In the genomic region with DNA sequence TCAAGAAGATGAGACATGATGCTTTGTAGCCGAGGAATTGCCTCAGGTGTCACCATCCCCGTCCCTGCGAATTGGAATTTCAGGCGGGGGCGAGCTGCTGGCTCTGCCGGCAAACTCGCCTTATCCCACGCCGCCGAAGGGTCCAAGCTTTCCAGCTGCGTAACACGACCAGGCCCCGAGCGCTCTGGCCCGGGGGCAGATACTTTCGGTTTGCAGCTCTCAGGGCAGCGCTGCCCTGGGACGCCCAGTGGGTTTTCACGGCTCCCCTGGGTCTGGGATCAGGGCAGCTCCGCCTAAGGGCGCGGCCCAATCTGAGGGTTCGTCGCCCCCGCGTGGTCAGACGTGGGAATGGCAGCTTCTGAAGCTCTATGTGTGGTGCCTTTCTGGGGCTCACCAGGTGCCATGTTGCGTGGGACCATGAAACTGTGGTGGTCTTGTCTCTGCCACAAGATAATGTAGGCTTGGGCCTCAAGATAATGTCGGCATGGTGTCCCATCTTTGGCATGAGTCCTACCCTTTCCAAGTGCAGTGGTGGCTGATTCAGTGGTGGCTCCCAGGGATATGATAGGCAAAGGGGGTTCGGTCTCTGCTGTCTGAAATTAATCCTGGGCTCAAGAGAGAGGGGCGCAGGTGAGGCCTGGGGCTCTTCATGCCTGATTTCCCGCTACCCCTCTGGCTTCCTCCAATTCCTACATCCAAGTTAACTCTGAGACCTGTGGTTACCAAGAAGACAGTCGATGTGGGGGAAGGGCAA, we compare ENCODE assay signal across 1 cellular context.
TF ChIP-seq lines count a peak whose summit lies in the region.

No MANE protein-coding gene starts in this region.

TF ChIP-seq in HepG2, 621 proteins besides CTCF, POLR2A, EP300 and RAD21 (continued from another document and continues in another):
- TF ChIP-seq, protein P1, sequence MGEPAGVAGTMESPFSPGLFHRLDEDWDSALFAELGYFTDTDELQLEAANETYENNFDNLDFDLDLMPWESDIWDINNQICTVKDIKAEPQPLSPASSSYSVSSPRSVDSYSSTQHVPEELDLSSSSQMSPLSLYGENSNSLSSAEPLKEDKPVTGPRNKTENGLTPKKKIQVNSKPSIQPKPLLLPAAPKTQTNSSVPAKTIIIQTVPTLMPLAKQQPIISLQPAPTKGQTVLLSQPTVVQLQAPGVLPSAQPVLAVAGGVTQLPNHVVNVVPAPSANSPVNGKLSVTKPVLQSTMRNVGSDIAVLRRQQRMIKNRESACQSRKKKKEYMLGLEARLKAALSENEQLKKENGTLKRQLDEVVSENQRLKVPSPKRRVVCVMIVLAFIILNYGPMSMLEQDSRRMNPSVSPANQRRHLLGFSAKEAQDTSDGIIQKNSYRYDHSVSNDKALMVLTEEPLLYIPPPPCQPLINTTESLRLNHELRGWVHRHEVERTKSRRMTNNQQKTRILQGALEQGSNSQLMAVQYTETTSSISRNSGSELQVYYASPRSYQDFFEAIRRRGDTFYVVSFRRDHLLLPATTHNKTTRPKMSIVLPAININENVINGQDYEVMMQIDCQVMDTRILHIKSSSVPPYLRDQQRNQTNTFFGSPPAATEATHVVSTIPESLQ (CRISPR knock-in tag; conservative IDR thresholded peaks at IDR 0.05) = peak; percentile 55
- TF ChIP-seq, protein P2, sequence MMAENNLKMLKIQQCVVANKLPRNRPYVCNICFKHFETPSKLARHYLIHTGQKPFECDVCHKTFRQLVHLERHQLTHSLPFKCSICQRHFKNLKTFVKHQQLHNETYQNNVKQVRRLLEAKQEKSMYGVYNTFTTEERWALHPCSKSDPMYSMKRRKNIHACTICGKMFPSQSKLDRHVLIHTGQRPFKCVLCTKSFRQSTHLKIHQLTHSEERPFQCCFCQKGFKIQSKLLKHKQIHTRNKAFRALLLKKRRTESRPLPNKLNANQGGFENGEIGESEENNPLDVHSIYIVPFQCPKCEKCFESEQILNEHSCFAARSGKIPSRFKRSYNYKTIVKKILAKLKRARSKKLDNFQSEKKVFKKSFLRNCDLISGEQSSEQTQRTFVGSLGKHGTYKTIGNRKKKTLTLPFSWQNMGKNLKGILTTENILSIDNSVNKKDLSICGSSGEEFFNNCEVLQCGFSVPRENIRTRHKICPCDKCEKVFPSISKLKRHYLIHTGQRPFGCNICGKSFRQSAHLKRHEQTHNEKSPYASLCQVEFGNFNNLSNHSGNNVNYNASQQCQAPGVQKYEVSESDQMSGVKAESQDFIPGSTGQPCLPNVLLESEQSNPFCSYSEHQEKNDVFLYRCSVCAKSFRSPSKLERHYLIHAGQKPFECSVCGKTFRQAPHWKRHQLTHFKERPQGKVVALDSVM (CRISPR knock-in tag; IDR thresholded peaks at IDR 0.05) = no peak
- TF ChIP-seq ZNF782 (CRISPR knock-in tag; IDR thresholded peaks at IDR 0.05; ENCODE audit: borderline replicate concordance) (peak; percentile 94; the same call in 1 of the 2 replicates), ZNF510 (CRISPR knock-in tag; IDR thresholded peaks at IDR 0.05; ENCODE audit: low read depth) (peak; percentile 67; the same call in 1 of the 2 replicates), FOXK2 (IDR thresholded peaks at IDR 0.05) (no peak), XRCC5 (optimal IDR thresholded peaks at IDR 0.05; ENCODE audit: low read length) (peak; percentile 99), MAFG (CRISPR knock-in tag; IDR thresholded peaks at IDR 0.05) (no peak), ZNF225 (CRISPR knock-in tag; IDR thresholded peaks at IDR 0.05) (peak; percentile 49; the same call in 1 of the 2 replicates), TARDBP (CRISPR knock-in tag; IDR thresholded peaks at IDR 0.05) (peak; percentile 90), TGIF2 (CRISPR knock-in tag; IDR thresholded peaks at IDR 0.05) (peak; percentile 27; the same call in 1 of the 2 replicates), SRSF4 (IDR thresholded peaks at IDR 0.05; ENCODE audit: low read depth, low read length, poor library complexity, severe bottlenecking) (no peak), MIER2 (CRISPR knock-in tag; IDR thresholded peaks at IDR 0.05) (peak; percentile 68; the same call in 1 of the 2 replicates), ATM (IDR thresholded peaks at IDR 0.05; ENCODE audit: borderline replicate concordance) (no peak), ZSCAN21 (CRISPR knock-in tag; IDR thresholded peaks at IDR 0.05; ENCODE audit: borderline replicate concordance) (peak; percentile 45; the same call in 1 of the 2 replicates), CHCHD3 (CRISPR knock-in tag; IDR thresholded peaks at IDR 0.05) (peak; percentile 68; the same call in 1 of the 2 replicates), SP1 (IDR thresholded peaks at IDR 0.05) (no peak), SP1 (CRISPR knock-in tag; IDR thresholded peaks at IDR 0.05) (peak; percentile 26; the same call in 1 of the 2 replicates), TAF1 (CRISPR knock-in tag; IDR thresholded peaks at IDR 0.05) (peak; percentile 52; the same call in 1 of the 2 replicates), ZNF24 (IDR thresholded peaks at IDR 0.05) (no peak), ZMAT3 (CRISPR knock-in tag; conservative IDR thresholded peaks at IDR 0.05) (peak; percentile 88), HNRNPLL (IDR thresholded peaks at IDR 0.05; ENCODE audit: low read depth, low read length, poor library complexity, severe bottlenecking) (peak; percentile 77), KDM5B (CRISPR knock-in tag; IDR thresholded peaks at IDR 0.05; ENCODE audit: borderline replicate concordance) (peak; percentile 93), ZZZ3 (CRISPR knock-in tag; IDR thresholded peaks at IDR 0.05; ENCODE audit: borderline replicate concordance) (0 out of 2 replicates have a peak, but pooled peaks have one; percentile 56), ZNF441 (CRISPR knock-in tag; IDR thresholded peaks at IDR 0.05; ENCODE audit: borderline replicate concordance) (no peak), SP5 (CRISPR knock-in tag; IDR thresholded peaks at IDR 0.05; ENCODE audit: borderline replicate concordance, low read depth) (peak; percentile 51; the same call in 1 of the 2 replicates), ZNF563 (CRISPR knock-in tag; IDR thresholded peaks at IDR 0.05) (no peak), ZNF331 (CRISPR knock-in tag; IDR thresholded peaks at IDR 0.05) (peak; percentile 79), PPARG (CRISPR knock-in tag; conservative IDR thresholded peaks at IDR 0.05) (peak; percentile 73; the same call in 1 of the 2 replicates), NFYB (CRISPR knock-in tag; IDR thresholded peaks at IDR 0.05) (0 out of 2 replicates have a peak, but pooled peaks have one; percentile 35)
- TF ChIP-seq, protein P3, sequence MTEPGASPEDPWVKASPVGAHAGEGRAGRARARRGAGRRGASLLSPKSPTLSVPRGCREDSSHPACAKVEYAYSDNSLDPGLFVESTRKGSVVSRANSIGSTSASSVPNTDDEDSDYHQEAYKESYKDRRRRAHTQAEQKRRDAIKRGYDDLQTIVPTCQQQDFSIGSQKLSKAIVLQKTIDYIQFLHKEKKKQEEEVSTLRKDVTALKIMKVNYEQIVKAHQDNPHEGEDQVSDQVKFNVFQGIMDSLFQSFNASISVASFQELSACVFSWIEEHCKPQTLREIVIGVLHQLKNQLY (CRISPR knock-in tag; IDR thresholded peaks at IDR 0.05) = 0 out of 2 replicates have a peak, but pooled peaks have one; percentile 17
- TF ChIP-seq, protein P4, sequence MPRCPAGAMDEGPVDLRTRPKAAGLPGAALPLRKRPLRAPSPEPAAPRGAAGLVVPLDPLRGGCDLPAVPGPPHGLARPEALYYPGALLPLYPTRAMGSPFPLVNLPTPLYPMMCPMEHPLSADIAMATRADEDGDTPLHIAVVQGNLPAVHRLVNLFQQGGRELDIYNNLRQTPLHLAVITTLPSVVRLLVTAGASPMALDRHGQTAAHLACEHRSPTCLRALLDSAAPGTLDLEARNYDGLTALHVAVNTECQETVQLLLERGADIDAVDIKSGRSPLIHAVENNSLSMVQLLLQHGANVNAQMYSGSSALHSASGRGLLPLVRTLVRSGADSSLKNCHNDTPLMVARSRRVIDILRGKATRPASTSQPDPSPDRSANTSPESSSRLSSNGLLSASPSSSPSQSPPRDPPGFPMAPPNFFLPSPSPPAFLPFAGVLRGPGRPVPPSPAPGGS (CRISPR knock-in tag; IDR thresholded peaks at IDR 0.05) = peak; percentile 89
- TF ChIP-seq, protein P5, sequence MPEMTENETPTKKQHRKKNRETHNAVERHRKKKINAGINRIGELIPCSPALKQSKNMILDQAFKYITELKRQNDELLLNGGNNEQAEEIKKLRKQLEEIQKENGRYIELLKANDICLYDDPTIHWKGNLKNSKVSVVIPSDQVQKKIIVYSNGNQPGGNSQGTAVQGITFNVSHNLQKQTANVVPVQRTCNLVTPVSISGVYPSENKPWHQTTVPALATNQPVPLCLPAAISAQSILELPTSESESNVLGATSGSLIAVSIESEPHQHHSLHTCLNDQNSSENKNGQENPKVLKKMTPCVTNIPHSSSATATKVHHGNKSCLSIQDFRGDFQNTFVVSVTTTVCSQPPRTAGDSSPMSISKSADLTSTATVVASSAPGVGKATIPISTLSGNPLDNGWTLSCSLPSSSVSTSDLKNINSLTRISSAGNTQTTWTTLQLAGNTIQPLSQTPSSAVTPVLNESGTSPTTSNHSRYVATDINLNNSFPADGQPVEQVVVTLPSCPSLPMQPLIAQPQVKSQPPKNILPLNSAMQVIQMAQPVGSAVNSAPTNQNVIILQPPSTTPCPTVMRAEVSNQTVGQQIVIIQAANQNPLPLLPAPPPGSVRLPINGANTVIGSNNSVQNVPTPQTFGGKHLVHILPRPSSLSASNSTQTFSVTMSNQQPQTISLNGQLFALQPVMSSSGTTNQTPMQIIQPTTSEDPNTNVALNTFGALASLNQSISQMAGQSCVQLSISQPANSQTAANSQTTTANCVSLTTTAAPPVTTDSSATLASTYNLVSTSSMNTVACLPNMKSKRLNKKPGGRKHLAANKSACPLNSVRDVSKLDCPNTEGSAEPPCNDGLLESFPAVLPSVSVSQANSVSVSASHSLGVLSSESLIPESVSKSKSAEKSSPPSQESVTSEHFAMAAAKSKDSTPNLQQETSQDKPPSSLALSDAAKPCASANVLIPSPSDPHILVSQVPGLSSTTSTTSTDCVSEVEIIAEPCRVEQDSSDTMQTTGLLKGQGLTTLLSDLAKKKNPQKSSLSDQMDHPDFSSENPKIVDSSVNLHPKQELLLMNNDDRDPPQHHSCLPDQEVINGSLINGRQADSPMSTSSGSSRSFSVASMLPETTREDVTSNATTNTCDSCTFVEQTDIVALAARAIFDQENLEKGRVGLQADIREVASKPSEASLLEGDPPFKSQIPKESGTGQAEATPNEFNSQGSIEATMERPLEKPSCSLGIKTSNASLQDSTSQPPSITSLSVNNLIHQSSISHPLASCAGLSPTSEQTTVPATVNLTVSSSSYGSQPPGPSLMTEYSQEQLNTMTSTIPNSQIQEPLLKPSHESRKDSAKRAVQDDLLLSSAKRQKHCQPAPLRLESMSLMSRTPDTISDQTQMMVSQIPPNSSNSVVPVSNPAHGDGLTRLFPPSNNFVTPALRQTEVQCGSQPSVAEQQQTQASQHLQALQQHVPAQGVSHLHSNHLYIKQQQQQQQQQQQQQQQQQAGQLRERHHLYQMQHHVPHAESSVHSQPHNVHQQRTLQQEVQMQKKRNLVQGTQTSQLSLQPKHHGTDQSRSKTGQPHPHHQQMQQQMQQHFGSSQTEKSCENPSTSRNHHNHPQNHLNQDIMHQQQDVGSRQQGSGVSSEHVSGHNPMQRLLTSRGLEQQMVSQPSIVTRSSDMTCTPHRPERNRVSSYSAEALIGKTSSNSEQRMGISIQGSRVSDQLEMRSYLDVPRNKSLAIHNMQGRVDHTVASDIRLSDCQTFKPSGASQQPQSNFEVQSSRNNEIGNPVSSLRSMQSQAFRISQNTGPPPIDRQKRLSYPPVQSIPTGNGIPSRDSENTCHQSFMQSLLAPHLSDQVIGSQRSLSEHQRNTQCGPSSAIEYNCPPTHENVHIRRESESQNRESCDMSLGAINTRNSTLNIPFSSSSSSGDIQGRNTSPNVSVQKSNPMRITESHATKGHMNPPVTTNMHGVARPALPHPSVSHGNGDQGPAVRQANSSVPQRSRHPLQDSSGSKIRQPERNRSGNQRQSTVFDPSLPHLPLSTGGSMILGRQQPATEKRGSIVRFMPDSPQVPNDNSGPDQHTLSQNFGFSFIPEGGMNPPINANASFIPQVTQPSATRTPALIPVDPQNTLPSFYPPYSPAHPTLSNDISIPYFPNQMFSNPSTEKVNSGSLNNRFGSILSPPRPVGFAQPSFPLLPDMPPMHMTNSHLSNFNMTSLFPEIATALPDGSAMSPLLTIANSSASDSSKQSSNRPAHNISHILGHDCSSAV (CRISPR knock-in tag; IDR thresholded peaks at IDR 0.05; ENCODE audit: borderline replicate concordance) = no peak
- TF ChIP-seq, protein P6, sequence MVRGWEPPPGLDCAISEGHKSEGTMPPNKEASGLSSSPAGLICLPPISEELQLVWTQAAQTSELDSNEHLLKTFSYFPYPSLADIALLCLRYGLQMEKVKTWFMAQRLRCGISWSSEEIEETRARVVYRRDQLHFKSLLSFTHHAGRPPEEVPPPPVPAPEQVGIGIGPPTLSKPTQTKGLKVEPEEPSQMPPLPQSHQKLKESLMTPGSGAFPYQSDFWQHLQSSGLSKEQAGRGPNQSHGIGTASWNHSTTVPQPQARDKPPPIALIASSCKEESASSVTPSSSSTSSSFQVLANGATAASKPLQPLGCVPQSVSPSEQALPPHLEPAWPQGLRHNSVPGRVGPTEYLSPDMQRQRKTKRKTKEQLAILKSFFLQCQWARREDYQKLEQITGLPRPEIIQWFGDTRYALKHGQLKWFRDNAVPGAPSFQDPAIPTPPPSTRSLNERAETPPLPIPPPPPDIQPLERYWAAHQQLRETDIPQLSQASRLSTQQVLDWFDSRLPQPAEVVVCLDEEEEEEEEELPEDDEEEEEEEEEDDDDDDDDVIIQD (CRISPR knock-in tag; IDR thresholded peaks at IDR 0.05; ENCODE audit: low read depth) = peak; percentile 68; the same call in 1 of the 2 replicates
- TF ChIP-seq, protein P7, sequence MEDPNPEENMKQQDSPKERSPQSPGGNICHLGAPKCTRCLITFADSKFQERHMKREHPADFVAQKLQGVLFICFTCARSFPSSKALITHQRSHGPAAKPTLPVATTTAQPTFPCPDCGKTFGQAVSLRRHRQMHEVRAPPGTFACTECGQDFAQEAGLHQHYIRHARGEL (CRISPR knock-in tag; IDR thresholded peaks at IDR 0.05) = no peak; the same call in 1 of the 2 replicates
- TF ChIP-seq, protein P8, sequence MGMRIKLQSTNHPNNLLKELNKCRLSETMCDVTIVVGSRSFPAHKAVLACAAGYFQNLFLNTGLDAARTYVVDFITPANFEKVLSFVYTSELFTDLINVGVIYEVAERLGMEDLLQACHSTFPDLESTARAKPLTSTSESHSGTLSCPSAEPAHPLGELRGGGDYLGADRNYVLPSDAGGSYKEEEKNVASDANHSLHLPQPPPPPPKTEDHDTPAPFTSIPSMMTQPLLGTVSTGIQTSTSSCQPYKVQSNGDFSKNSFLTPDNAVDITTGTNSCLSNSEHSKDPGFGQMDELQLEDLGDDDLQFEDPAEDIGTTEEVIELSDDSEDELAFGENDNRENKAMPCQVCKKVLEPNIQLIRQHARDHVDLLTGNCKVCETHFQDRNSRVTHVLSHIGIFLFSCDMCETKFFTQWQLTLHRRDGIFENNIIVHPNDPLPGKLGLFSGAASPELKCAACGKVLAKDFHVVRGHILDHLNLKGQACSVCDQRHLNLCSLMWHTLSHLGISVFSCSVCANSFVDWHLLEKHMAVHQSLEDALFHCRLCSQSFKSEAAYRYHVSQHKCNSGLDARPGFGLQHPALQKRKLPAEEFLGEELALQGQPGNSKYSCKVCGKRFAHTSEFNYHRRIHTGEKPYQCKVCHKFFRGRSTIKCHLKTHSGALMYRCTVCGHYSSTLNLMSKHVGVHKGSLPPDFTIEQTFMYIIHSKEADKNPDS (CRISPR knock-in tag; IDR thresholded peaks at IDR 0.05) = peak; percentile 36; the same call in 1 of the 2 replicates
- TF ChIP-seq, protein P9, sequence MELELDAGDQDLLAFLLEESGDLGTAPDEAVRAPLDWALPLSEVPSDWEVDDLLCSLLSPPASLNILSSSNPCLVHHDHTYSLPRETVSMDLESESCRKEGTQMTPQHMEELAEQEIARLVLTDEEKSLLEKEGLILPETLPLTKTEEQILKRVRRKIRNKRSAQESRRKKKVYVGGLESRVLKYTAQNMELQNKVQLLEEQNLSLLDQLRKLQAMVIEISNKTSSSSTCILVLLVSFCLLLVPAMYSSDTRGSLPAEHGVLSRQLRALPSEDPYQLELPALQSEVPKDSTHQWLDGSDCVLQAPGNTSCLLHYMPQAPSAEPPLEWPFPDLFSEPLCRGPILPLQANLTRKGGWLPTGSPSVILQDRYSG (CRISPR knock-in tag; IDR thresholded peaks at IDR 0.05) = 0 out of 2 replicates have a peak, but pooled peaks have one; percentile 27
